ENCODE assay signal across 1 cellular context in genomic region chr21:37565530-37566223, GRCh38.
TF ChIP-seq lines count a peak whose summit lies in the region.

No MANE protein-coding gene starts in this region.

TF ChIP-seq in K562, 482 proteins besides CTCF, POLR2A, EP300 and RAD21 (continued from another document):
- no peak for TF ChIP-seq PHF20 (IDR thresholded peaks at IDR 0.05; ENCODE audit: partially characterized antibody)
- TF ChIP-seq ZNF644 (tag; IDR thresholded peaks at IDR 0.05; ENCODE audit: low read depth): 0 out of 2 replicates have a peak, but pooled peaks have one; percentile 55
- no peak for TF ChIP-seq ZNF134 (CRISPR knock-in tag; conservative IDR thresholded peaks at IDR 0.05)
- no peak for TF ChIP-seq ZKSCAN8 (CRISPR knock-in tag; IDR thresholded peaks at IDR 0.05)
- TF ChIP-seq ZNF436 (CRISPR knock-in tag; IDR thresholded peaks at IDR 0.05): no peak
- peak; percentile 68 for TF ChIP-seq ARID4B (CRISPR knock-in tag; IDR thresholded peaks at IDR 0.05)
- TF ChIP-seq DNMT1 (IDR thresholded peaks at IDR 0.05): no peak
- TF ChIP-seq ZNF707 (CRISPR knock-in tag; conservative IDR thresholded peaks at IDR 0.05): no peak
- no peak for TF ChIP-seq PHB2 (IDR thresholded peaks at IDR 0.05; ENCODE audit: low read depth)
- 0 out of 2 replicates have a peak, but pooled peaks have one; percentile 6 for TF ChIP-seq HCFC1 (IDR thresholded peaks at IDR 0.05; ENCODE audit: low read depth, low read length)
- no peak for TF ChIP-seq MECOM (CRISPR knock-in tag; IDR thresholded peaks at IDR 0.05)
- TF ChIP-seq IRF1 (CRISPR knock-in tag; IDR thresholded peaks at IDR 0.05; ENCODE audit: borderline replicate concordance): no peak
- peak; percentile 3 for TF ChIP-seq KDM5B (IDR thresholded peaks at IDR 0.05; ENCODE audit: insufficient replicate concordance, low read depth, low read length)
- TF ChIP-seq POLR2G (IDR thresholded peaks at IDR 0.05; ENCODE audit: low read depth, low read length): peak; percentile 52
- TF ChIP-seq ZNF717 (CRISPR knock-in tag; IDR thresholded peaks at IDR 0.05): no peak
- TF ChIP-seq ATF3 (IDR thresholded peaks at IDR 0.05): peak; percentile 61
- TF ChIP-seq ATF3 (CRISPR knock-in tag; conservative IDR thresholded peaks at IDR 0.05): no peak
